1 cellular context compared by ENCODE assay signal in the genomic region with DNA sequence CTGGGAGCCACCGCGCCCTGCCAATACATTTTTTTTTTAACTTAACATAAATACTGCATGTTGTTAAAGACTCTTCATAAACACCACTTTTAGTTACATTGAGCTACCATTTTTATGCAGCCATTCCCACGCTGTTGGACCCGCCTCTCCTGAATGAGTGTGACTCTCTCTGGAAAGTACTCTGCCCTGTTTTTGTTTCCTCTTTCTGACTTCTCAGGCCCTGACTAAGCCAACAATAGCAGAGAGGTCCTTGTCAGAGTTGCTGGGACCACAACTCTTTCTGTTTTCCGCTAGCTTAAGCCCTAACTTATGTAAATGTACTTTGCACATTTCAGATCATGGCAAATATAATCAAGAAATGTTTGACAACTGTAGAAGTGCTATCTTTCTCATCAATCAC.
TF ChIP-seq lines count a peak whose summit lies in the region.

No MANE protein-coding gene starts in this region.

TF ChIP-seq in GM23338, 12 proteins besides CTCF, POLR2A, EP300 and RAD21:
- TF ChIP-seq EZH2phosphoT487 (IDR thresholded peaks at IDR 0.05; ENCODE audit: unreplicated experiment) (no peak), NANOG (IDR thresholded peaks at IDR 0.05; ENCODE audit: borderline replicate concordance) (no peak), POLR2AphosphoS5 (IDR thresholded peaks at IDR 0.05; ENCODE audit: low read depth) (no peak), CREB1 (CRISPR knock-in tag; IDR thresholded peaks at IDR 0.05; ENCODE audit: low read depth) (no peak), ZNF331 (CRISPR knock-in tag; IDR thresholded peaks at IDR 0.05; ENCODE audit: low read depth) (no peak), ZNF114 (CRISPR knock-in tag; IDR thresholded peaks at IDR 0.05) (no peak), STAT1 (IDR thresholded peaks at IDR 0.05; ENCODE audit: unreplicated experiment) (no peak)
- TF ChIP-seq, protein P1, sequence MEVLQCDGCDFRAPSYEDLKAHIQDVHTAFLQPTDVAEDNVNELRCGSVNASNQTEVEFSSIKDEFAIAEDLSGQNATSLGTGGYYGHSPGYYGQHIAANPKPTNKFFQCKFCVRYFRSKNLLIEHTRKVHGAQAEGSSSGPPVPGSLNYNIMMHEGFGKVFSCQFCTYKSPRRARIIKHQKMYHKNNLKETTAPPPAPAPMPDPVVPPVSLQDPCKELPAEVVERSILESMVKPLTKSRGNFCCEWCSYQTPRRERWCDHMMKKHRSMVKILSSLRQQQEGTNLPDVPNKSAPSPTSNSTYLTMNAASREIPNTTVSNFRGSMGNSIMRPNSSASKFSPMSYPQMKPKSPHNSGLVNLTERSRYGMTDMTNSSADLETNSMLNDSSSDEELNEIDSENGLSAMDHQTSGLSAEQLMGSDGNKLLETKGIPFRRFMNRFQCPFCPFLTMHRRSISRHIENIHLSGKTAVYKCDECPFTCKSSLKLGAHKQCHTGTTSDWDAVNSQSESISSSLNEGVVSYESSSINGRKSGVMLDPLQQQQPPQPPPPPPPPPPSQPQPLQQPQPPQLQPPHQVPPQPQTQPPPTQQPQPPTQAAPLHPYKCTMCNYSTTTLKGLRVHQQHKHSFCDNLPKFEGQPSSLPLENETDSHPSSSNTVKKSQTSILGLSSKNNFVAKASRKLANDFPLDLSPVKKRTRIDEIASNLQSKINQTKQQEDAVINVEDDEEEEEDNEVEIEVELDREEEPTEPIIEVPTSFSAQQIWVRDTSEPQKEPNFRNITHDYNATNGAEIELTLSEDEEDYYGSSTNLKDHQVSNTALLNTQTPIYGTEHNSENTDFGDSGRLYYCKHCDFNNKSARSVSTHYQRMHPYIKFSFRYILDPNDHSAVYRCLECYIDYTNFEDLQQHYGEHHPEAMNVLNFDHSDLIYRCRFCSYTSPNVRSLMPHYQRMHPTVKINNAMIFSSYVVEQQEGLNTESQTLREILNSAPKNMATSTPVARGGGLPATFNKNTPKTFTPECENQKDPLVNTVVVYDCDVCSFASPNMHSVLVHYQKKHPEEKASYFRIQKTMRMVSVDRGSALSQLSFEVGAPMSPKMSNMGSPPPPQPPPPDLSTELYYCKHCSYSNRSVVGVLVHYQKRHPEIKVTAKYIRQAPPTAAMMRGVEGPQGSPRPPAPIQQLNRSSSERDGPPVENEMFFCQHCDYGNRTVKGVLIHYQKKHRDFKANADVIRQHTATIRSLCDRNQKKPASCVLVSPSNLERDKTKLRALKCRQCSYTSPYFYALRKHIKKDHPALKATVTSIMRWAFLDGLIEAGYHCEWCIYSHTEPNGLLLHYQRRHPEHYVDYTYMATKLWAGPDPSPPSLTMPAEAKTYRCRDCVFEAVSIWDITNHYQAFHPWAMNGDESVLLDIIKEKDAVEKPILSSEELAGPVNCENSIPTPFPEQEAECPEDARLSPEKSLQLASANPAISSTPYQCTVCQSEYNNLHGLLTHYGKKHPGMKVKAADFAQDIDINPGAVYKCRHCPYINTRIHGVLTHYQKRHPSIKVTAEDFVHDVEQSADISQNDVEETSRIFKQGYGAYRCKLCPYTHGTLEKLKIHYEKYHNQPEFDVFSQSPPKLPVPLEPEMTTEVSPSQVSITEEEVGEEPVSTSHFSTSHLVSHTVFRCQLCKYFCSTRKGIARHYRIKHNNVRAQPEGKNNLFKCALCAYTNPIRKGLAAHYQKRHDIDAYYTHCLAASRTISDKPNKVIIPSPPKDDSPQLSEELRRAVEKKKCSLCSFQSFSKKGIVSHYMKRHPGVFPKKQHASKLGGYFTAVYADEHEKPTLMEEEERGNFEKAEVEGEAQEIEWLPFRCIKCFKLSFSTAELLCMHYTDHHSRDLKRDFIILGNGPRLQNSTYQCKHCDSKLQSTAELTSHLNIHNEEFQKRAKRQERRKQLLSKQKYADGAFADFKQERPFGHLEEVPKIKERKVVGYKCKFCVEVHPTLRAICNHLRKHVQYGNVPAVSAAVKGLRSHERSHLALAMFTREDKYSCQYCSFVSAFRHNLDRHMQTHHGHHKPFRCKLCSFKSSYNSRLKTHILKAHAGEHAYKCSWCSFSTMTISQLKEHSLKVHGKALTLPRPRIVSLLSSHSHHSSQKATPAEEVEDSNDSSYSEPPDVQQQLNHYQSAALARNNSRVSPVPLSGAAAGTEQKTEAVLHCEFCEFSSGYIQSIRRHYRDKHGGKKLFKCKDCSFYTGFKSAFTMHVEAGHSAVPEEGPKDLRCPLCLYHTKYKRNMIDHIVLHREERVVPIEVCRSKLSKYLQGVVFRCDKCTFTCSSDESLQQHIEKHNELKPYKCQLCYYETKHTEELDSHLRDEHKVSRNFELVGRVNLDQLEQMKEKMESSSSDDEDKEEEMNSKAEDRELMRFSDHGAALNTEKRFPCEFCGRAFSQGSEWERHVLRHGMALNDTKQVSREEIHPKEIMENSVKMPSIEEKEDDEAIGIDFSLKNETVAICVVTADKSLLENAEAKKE (CRISPR knock-in tag; IDR thresholded peaks at IDR 0.05) = no peak
- TF ChIP-seq, protein P2, sequence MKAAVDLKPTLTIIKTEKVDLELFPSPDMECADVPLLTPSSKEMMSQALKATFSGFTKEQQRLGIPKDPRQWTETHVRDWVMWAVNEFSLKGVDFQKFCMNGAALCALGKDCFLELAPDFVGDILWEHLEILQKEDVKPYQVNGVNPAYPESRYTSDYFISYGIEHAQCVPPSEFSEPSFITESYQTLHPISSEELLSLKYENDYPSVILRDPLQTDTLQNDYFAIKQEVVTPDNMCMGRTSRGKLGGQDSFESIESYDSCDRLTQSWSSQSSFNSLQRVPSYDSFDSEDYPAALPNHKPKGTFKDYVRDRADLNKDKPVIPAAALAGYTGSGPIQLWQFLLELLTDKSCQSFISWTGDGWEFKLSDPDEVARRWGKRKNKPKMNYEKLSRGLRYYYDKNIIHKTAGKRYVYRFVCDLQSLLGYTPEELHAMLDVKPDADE (IDR thresholded peaks at IDR 0.05) = no peak
TF ChIP-seq in GM23338: peak in this region for 0.
